In the genomic region with DNA sequence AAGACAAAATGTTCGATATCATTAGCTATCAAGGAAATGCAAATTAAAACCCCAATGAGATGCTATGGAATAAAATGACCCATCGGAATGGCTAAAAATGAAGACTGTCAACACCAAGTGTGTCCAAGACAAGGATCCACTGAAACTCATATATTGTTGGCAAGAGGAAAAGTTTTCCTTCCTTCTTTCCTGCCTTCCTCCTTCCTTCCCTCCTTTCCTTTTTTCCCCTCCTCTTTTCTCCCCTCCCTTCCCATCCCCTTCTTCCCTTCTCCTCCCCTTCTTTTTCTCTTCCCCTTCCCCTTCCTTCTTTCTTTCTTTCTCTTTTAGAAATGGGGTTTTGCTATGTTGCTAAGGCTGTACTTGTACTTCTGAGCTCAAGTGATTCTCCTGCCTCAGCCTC, we compare ENCODE assay signal across 1 cellular context.
A peak's percentile ranks its signal among the peaks of the same experiment; 100 is the strongest.
TF ChIP-seq lines count a peak whose summit lies in the region.

No MANE protein-coding gene starts in this region.

TF ChIP-seq in HepG2, 621 proteins besides CTCF, POLR2A, EP300 and RAD21 (continued from another document):
- TF ChIP-seq ZNF317 (CRISPR knock-in tag; IDR thresholded peaks at IDR 0.05), result no peak
- no peak for TF ChIP-seq RBFOX2 (IDR thresholded peaks at IDR 0.05; ENCODE audit: low read depth, low read length)
- TF ChIP-seq ZNF343 (CRISPR knock-in tag; IDR thresholded peaks at IDR 0.05), result no peak
- peak; percentile 79 for TF ChIP-seq HNRNPK (IDR thresholded peaks at IDR 0.05; ENCODE audit: low read depth, low read length, poor library complexity, severe bottlenecking)
- TF ChIP-seq PCBP2 (optimal IDR thresholded peaks at IDR 0.05; ENCODE audit: low read depth, low read length, poor library complexity, severe bottlenecking), result peak; percentile 23
- no peak for TF ChIP-seq CENPBD1 (CRISPR knock-in tag; IDR thresholded peaks at IDR 0.05; ENCODE audit: borderline replicate concordance, low read depth)
- no peak for TF ChIP-seq LBX2 (CRISPR knock-in tag; IDR thresholded peaks at IDR 0.05; ENCODE audit: borderline replicate concordance)
- no peak for TF ChIP-seq FLYWCH1 (CRISPR knock-in tag; IDR thresholded peaks at IDR 0.05)
